In the genomic region with DNA sequence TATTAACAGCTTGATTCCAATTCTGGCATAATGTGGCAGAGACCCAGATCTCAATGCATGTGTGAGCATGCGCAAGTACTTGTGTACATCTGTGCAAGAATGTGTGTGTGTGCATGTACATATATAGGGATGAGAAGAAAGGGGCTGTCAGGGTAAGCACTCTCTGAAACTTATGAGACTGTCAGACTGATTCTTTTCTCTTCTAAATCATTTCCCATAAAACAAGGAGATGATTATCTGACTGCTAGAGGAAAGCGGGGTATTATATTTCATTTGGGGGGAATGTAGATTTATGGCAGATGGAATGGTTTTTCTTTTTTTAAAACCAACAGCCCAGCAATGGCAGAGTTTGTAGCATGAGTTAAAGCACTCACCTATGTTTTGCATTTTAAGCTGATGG, we compare ENCODE assay signal across 14 cellular contexts.
A peak's percentile ranks its signal among the peaks of the same experiment; 100 is the strongest.
DNase-seq lines count a peak whose midpoint lies in the region; TF ChIP-seq lines count a peak whose summit lies in the region.
"Had no signal": no experiment of that assay in that cellular context is flagged by ENCODE, and none has a peak within 500 bp of the region (broad histone marks: within the 10 kb centered on the region; RNA-seq: fewer than 3 reads in every experiment).

No MANE protein-coding gene starts in this region.

- intact Hi-C loops in A673 (cut with micrococcal nuclease; ENCODE audit: unreplicated experiment): no loop called here

- peaks cover 4% of the 10 kb centered on the region for H3K9me3 Mint-ChIP-seq in nephron progenitor cell
- no peaks in the 10 kb centered on the region for H3K9me3 Mint-ChIP-seq in activated naive CD4-positive, alpha-beta T cell treated with anti-CD3 and anti-CD28 coated beads, Interleukin-2, amount 10 ng/mL, durations not matched to agents 7 days and 5 days
- H3K9me3 Mint-ChIP-seq: GM23338 had no signal

- no peaks in the 10 kb centered on the region for H3K9me2 ChIP-seq in hepatocyte (replicated peaks; ENCODE audit: insufficient read depth)

- no peak overlapping the region for H3K4me3 ChIP-seq in A673 (ENCODE audit: low read depth, low read length, poor library complexity, severe bottlenecking)
- no peak overlapping the region for H3K4me3 ChIP-seq in HEK293 (ENCODE audit: low read depth, low read length)
- H3K4me3 ChIP-seq in hepatocyte: no peak overlapping the region
- H3K4me3 ChIP-seq: BLaER1, GM23338 had no signal

- peak overlapping the region; percentile 5 for H3K27ac Mint-ChIP-seq in nephron progenitor cell
- H3K27ac Mint-ChIP-seq in activated naive CD4-positive, alpha-beta T cell treated with anti-CD3 and anti-CD28 coated beads, Interleukin-2, amount 10 ng/mL, durations not matched to agents 7 days and 5 days: no peak overlapping the region
- H3K27ac Mint-ChIP-seq: CD4-positive, alpha-beta memory T cell; GM23338 had no signal

- no peaks in the 10 kb centered on the region for H3K79me2 ChIP-seq in hepatocyte

- peak; percentile 74 for DNase-seq in A673 (ENCODE audit: low spot score)
- DNase-seq in hepatocyte (ENCODE audit: low spot score): no peak
- DNase-seq in nephron progenitor cell: no peak
- no peak for DNase-seq in MV-4-11 (lab: John Stamatoyannopoulos, UW)
- DNase-seq in NCI-H2107 treated with DMSO at 0.1 percent for 48 hours (lab: John Stamatoyannopoulos, UW; ENCODE audit: unreplicated experiment): no peak
- DNase-seq in activated naive CD4-positive, alpha-beta T cell treated with anti-CD3 and anti-CD28 coated beads, Interleukin-2, amount 10 ng/mL, durations not matched to agents 7 days and 5 days: no peak
- DNase-seq: Calu3; CD4-positive, alpha-beta memory T cell; HCEC 1CT; KG1 had no signal

- H3K36me3 ChIP-seq in A673 (ENCODE audit: insufficient read depth, low read length, poor library complexity, severe bottlenecking) (no peaks in the 10 kb centered on the region), HEK293 (ENCODE audit: control insufficient read depth in 2 of 2, insufficient read depth in 1 of 2, low read length in 2 of 2) (no peaks in the 10 kb centered on the region), hepatocyte (replicated peaks; ENCODE audit: insufficient read depth, low read depth) (no peaks in the 10 kb centered on the region)
- H3K36me3 ChIP-seq: BLaER1 had no signal

- no peak overlapping the region for H3K4me2 ChIP-seq in hepatocyte
- H3K4me2 ChIP-seq: BLaER1, GM23338 had no signal

- no peaks in the 10 kb centered on the region for H4K20me1 ChIP-seq in hepatocyte (ENCODE audit: insufficient read depth, poor library complexity, severe bottlenecking)
- H4K20me1 ChIP-seq: BLaER1 had no signal

- H3K4me1 Mint-ChIP-seq in nephron progenitor cell: no peaks in the 10 kb centered on the region
- H3K4me1 Mint-ChIP-seq in activated naive CD4-positive, alpha-beta T cell treated with anti-CD3 and anti-CD28 coated beads, Interleukin-2, amount 10 ng/mL, durations not matched to agents 7 days and 5 days: no peaks in the 10 kb centered on the region
- H3K4me1 Mint-ChIP-seq: CD14-positive monocyte; CD4-positive, alpha-beta memory T cell; GM23338 had no signal

- CTCF ChIA-PET in A673 (lab: Charles Lee) (no interaction called here), HEK293 (lab: Yijun Ruan, JAX) (no interaction called here)
- CTCF ChIA-PET in activated naive CD4-positive, alpha-beta T cell treated with anti-CD3 and anti-CD28 coated beads, Interleukin-2, amount 10 ng/mL, durations not matched to agents 7 days and 5 days (lab: Charles Lee): no interaction called here

- peaks cover 5% of the 10 kb centered on the region for H3K27me3 Mint-ChIP-seq in nephron progenitor cell (ENCODE audit: low read depth, poor library complexity)
- H3K27me3 Mint-ChIP-seq in activated naive CD4-positive, alpha-beta T cell treated with anti-CD3 and anti-CD28 coated beads, Interleukin-2, amount 10 ng/mL, durations not matched to agents 7 days and 5 days: no peaks in the 10 kb centered on the region

- BruUV-seq in A673 (replicated peaks; lab: Mats Ljungman, UMichigan): no TSS peak

- 59% methylated on average over 2 of the region's 2 CpGs for WGBS in hepatocyte (ENCODE audit: low lambda C conversion rate, missing lambda C conversion rate)

- H3K4me1 ChIP-seq in A673 (ENCODE audit: insufficient read depth, low read length, poor library complexity, severe bottlenecking) (peaks cover 21% of the 10 kb centered on the region), HEK293 (ENCODE audit: control insufficient read depth, insufficient read depth, low read length) (peaks cover 2% of the 10 kb centered on the region), hepatocyte (ENCODE audit: insufficient read depth) (no peaks in the 10 kb centered on the region)
- H3K4me1 ChIP-seq: BLaER1 had no signal

- H3K9me3 ChIP-seq in A673 (ENCODE audit: low read depth, low read length, poor library complexity, severe bottlenecking): peaks cover 1% of the 10 kb centered on the region
- H3K9me3 ChIP-seq in HEK293 (ENCODE audit: control insufficient read depth, insufficient read depth, low read depth, low read length): no peaks in the 10 kb centered on the region
- no peaks in the 10 kb centered on the region for H3K9me3 ChIP-seq in hepatocyte (ENCODE audit: low read depth)
- H3K9me3 ChIP-seq: BLaER1 had no signal

- peak overlapping the region; percentile 53 for H3K27ac ChIP-seq in A673 (ENCODE audit: low read depth, low read length, poor library complexity, severe bottlenecking)
- no peak overlapping the region for H3K27ac ChIP-seq in HEK293 (ENCODE audit: extremely low read depth, low read depth, low read length)
- H3K27ac ChIP-seq in hepatocyte: peak overlapping the region; percentile 70
- H3K27ac ChIP-seq: BLaER1 had no signal

- POLR2A ChIA-PET in A673 (lab: Charles Lee; ENCODE audit: low non-redundant PET) (no interaction called here), HEK293 (lab: Yijun Ruan, JAX) (no interaction called here)

- no peak overlapping the region for H3K4me3 Mint-ChIP-seq in nephron progenitor cell
- no peak overlapping the region for H3K4me3 Mint-ChIP-seq in activated naive CD4-positive, alpha-beta T cell treated with anti-CD3 and anti-CD28 coated beads, Interleukin-2, amount 10 ng/mL, durations not matched to agents 7 days and 5 days
- H3K4me3 Mint-ChIP-seq: CD14-positive monocyte; CD4-positive, alpha-beta memory T cell; GM23338 had no signal

- H3K27me3 ChIP-seq in A673 (replicated peaks; ENCODE audit: insufficient read depth, low read depth, low read length, poor library complexity): no peaks in the 10 kb centered on the region
- no peaks in the 10 kb centered on the region for H3K27me3 ChIP-seq in hepatocyte
- H3K27me3 ChIP-seq: BLaER1 had no signal

- H3K36me3 Mint-ChIP-seq in nephron progenitor cell (ENCODE audit: low read depth): no peaks in the 10 kb centered on the region
- no peaks in the 10 kb centered on the region for H3K36me3 Mint-ChIP-seq in activated naive CD4-positive, alpha-beta T cell treated with anti-CD3 and anti-CD28 coated beads, Interleukin-2, amount 10 ng/mL, durations not matched to agents 7 days and 5 days
- H3K36me3 Mint-ChIP-seq: CD14-positive monocyte; CD4-positive, alpha-beta memory T cell had no signal

- TF ChIP-seq CTCF in A673 (conservative IDR thresholded peaks at IDR 0.05; ENCODE audit: low read depth, low read length) (no peak), HEK293 (tag by site-specific recombination; IDR thresholded peaks at IDR 0.05) (no peak), hepatocyte (IDR thresholded peaks at IDR 0.05; ENCODE audit: poor library complexity) (no peak), nephron progenitor cell (IDR thresholded peaks at IDR 0.05) (no peak)

- H2AFZ ChIP-seq in hepatocyte: no peak overlapping the region
- H2AFZ ChIP-seq: GM23338 had no signal

TF ChIP-seq in HEK293, 187 proteins besides CTCF, POLR2A, EP300 and RAD21 (continues in another document):
- TF ChIP-seq ZNF785 (tag by site-specific recombination; IDR thresholded peaks at IDR 0.05) (no peak), KLF16 (tag by site-specific recombination; IDR thresholded peaks at IDR 0.05) (no peak), ZNF701 (tag by site-specific recombination; IDR thresholded peaks at IDR 0.05) (0 out of 2 replicates have a peak, but pooled peaks have one; percentile 18), TRIM28 (IDR thresholded peaks at IDR 0.05; ENCODE audit: borderline replicate concordance, low read length) (0 out of 2 replicates have a peak, but pooled peaks have one; percentile 19), SCRT1 (tag by site-specific recombination; IDR thresholded peaks at IDR 0.05; ENCODE audit: borderline replicate concordance) (no peak)
- TF ChIP-seq, protein P1, sequence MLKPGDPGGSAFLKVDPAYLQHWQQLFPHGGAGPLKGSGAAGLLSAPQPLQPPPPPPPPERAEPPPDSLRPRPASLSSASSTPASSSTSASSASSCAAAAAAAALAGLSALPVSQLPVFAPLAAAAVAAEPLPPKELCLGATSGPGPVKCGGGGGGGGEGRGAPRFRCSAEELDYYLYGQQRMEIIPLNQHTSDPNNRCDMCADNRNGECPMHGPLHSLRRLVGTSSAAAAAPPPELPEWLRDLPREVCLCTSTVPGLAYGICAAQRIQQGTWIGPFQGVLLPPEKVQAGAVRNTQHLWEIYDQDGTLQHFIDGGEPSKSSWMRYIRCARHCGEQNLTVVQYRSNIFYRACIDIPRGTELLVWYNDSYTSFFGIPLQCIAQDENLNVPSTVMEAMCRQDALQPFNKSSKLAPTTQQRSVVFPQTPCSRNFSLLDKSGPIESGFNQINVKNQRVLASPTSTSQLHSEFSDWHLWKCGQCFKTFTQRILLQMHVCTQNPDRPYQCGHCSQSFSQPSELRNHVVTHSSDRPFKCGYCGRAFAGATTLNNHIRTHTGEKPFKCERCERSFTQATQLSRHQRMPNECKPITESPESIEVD (tag by site-specific recombination; IDR thresholded peaks at IDR 0.05): peak; percentile 38; the same call in 1 of the 2 replicates
